Comparison of ENCODE assay signal across 1 cellular context in the genomic region with DNA sequence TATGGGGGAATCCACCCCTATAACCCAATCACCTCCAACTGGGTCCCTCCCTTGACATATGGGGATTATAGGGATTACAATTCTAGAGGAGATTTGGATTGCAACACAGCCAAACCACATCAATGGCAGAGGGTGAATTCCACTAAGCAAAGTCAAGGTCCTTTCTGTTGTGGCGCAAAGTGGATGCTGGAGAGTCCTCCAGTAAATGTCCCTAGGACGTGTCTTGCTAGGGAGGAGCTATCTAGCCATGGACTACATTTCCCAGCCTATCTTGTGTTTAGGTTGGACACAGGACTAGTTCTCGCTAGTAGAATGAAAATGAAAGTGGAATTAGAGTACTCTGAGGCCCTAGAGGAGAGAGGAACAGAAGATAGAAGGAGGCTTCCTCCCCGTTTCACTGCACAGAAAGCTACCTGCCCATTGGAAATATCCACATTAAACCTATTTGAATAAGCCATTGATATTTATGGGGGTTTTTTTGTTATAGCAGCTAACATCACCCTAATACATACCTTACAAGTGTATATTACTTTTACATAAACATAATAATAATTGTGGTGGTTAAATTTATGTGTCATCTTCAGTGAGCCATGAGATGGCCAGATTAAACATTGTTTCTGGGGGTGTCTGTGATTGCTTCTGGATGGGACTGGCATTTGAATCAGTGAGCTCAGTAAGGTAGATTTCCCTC.
TF ChIP-seq lines count a peak whose summit lies in the region.

No MANE protein-coding gene starts in this region.

TF ChIP-seq in HepG2, 621 proteins besides CTCF, POLR2A, EP300 and RAD21 (continued from another document and continues in another):
- TF ChIP-seq, protein P1, sequence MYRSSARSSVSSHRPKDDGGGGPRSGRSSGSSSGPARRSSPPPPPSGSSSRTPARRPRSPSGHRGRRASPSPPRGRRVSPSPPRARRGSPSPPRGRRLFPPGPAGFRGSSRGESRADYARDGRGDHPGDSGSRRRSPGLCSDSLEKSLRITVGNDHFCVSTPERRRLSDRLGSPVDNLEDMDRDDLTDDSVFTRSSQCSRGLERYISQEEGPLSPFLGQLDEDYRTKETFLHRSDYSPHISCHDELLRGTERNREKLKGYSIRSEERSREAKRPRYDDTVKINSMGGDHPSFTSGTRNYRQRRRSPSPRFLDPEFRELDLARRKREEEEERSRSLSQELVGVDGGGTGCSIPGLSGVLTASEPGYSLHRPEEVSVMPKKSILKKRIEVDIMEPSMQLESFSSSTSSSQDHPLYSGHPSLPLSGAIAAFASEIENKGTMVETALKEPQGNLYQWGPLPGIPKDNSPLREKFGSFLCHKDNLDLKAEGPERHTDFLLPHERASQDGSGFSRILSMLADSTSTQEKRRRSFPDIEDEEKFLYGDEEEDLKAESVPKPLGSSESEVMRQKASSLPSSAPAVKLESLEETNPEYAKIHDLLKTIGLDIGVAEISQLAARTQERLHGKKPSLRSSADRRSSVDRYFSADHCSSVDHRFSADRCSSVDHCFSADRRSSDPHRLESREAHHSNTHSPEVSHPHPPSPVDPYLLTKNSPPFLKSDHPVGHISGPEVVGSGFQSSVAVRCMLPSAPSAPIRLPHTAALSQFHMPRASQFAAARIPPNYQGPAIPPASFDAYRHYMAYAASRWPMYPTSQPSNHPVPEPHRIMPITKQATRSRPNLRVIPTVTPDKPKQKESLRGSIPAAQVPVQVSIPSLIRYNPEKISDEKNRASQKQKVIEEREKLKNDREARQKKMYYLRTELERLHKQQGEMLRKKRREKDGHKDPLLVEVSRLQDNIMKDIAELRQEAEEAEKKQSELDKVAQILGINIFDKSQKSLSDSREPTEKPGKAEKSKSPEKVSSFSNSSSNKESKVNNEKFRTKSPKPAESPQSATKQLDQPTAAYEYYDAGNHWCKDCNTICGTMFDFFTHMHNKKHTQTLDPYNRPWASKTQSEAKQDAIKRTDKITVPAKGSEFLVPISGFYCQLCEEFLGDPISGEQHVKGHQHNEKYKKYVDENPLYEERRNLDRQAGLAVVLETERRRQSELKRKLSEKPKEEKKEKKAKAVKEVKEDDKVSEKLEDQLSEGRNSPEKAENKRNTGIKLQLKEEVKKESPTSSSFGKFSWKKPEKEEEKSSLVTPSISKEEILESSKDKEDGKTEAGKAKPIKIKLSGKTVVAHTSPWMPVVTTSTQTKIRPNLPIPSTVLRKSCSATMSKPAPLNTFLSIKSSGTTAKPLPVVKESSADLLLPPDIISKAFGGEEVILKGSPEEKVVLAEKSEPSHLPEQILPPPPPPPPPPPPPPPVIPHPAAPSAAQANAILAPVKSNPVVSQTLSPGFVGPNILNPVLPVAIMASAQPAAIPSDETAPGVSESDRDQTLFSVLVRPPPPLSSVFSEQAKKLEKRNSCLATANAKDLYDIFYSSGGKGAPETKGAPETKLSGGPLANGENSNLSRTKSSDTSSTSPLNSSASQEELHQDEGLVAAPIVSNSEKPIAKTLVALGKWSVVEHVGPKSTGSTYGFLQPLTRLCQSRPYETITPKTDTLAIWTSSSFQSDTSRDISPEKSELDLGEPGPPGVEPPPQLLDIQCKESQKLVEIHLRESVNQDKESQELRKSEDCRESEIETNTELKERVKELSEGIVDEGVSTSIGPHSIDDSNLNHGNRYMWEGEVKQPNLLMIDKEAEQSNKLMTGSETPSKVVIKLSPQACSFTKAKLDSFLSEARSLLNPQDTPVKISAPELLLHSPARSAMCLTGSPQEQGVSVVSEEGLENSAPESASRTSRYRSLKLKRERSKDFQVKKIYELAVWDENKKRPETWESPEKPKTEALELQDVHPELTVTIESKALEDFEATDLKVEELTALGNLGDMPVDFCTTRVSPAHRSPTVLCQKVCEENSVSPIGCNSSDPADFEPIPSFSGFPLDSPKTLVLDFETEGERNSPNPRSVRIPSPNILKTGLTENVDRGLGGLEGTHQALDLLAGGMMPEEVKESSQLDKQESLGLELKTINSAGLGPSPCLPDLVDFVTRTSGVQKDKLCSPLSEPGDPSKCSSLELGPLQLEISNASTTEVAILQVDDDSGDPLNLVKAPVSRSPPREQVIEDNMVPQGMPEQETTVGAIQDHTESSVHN (CRISPR knock-in tag; IDR thresholded peaks at IDR 0.05), result no peak
- TF ChIP-seq ETS1 (CRISPR knock-in tag; IDR thresholded peaks at IDR 0.05) (no peak), ZNF607 (CRISPR knock-in tag; IDR thresholded peaks at IDR 0.05; ENCODE audit: borderline replicate concordance) (no peak), CBFB (CRISPR knock-in tag; IDR thresholded peaks at IDR 0.05) (peak; percentile 99), ZNF18 (CRISPR knock-in tag; IDR thresholded peaks at IDR 0.05; ENCODE audit: insufficient replicate concordance) (no peak), NFIC (IDR thresholded peaks at IDR 0.05; ENCODE audit: low read length) (no peak), ZNF652 (CRISPR knock-in tag; IDR thresholded peaks at IDR 0.05; ENCODE audit: borderline replicate concordance, low read depth) (no peak), NKX3-1 (CRISPR knock-in tag; IDR thresholded peaks at IDR 0.05) (no peak), ZNF12 (CRISPR knock-in tag; IDR thresholded peaks at IDR 0.05) (peak; percentile 98), TIGD3 (CRISPR knock-in tag; IDR thresholded peaks at IDR 0.05; ENCODE audit: borderline replicate concordance) (no peak), FOXA3 (CRISPR knock-in tag; IDR thresholded peaks at IDR 0.05) (peak; percentile 41; the same call in 1 of the 2 replicates), STAT5B (CRISPR knock-in tag; IDR thresholded peaks at IDR 0.05) (no peak), CHCHD3 (CRISPR knock-in tag; IDR thresholded peaks at IDR 0.05) (no peak), EED (CRISPR knock-in tag; IDR thresholded peaks at IDR 0.05) (no peak), ZNF281 (CRISPR knock-in tag; IDR thresholded peaks at IDR 0.05; ENCODE audit: borderline replicate concordance) (no peak), ZNF543 (CRISPR knock-in tag; IDR thresholded peaks at IDR 0.05) (no peak), HMG20A (CRISPR knock-in tag; IDR thresholded peaks at IDR 0.05; ENCODE audit: borderline replicate concordance) (peak; percentile 77), ZNF567 (CRISPR knock-in tag; IDR thresholded peaks at IDR 0.05; ENCODE audit: borderline replicate concordance) (no peak), ZIK1 (CRISPR knock-in tag; IDR thresholded peaks at IDR 0.05; ENCODE audit: borderline replicate concordance, low read depth) (no peak), MBNL3 (CRISPR knock-in tag; conservative IDR thresholded peaks at IDR 0.05) (no peak), FOSL1 (CRISPR knock-in tag; IDR thresholded peaks at IDR 0.05; ENCODE audit: borderline replicate concordance) (no peak), ZBTB21 (CRISPR knock-in tag; IDR thresholded peaks at IDR 0.05) (no peak), ZNF180 (CRISPR knock-in tag; IDR thresholded peaks at IDR 0.05; ENCODE audit: borderline replicate concordance, low read depth) (no peak), MIER3 (CRISPR knock-in tag; IDR thresholded peaks at IDR 0.05; ENCODE audit: borderline replicate concordance) (no peak), GABPB1 (CRISPR knock-in tag; IDR thresholded peaks at IDR 0.05) (no peak), ZNF329 (CRISPR knock-in tag; IDR thresholded peaks at IDR 0.05; ENCODE audit: low read depth) (no peak), ZNF143 (CRISPR knock-in tag; IDR thresholded peaks at IDR 0.05) (peak; percentile 71), ZNF383 (CRISPR knock-in tag; IDR thresholded peaks at IDR 0.05; ENCODE audit: borderline replicate concordance) (no peak), JARID2 (CRISPR knock-in tag; IDR thresholded peaks at IDR 0.05; ENCODE audit: insufficient replicate concordance) (no peak), GATAD2A (CRISPR knock-in tag; IDR thresholded peaks at IDR 0.05) (peak; percentile 58), KDM4B (CRISPR knock-in tag; IDR thresholded peaks at IDR 0.05) (no peak), SKI (IDR thresholded peaks at IDR 0.05; ENCODE audit: partially characterized antibody) (peak; percentile 79)
- TF ChIP-seq, protein P2, sequence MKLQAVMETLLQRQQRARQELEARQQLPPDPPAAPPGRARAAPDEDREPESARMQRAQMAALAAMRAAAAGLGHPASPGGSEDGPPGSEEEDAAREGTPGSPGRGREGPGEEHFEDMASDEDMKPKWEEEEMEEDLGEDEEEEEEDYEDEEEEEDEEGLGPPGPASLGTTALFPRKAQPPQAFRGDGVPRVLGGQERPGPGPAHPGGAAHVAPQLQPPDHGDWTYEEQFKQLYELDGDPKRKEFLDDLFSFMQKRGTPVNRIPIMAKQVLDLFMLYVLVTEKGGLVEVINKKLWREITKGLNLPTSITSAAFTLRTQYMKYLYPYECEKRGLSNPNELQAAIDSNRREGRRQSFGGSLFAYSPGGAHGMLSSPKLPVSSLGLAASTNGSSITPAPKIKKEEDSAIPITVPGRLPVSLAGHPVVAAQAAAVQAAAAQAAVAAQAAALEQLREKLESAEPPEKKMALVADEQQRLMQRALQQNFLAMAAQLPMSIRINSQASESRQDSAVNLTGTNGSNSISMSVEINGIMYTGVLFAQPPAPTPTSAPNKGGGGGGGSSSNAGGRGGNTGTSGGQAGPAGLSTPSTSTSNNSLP (IDR thresholded peaks at IDR 0.05; ENCODE audit: low read depth, low read length), result peak; percentile 77; the same call in 1 of the 2 replicates
- TF ChIP-seq, protein P3, sequence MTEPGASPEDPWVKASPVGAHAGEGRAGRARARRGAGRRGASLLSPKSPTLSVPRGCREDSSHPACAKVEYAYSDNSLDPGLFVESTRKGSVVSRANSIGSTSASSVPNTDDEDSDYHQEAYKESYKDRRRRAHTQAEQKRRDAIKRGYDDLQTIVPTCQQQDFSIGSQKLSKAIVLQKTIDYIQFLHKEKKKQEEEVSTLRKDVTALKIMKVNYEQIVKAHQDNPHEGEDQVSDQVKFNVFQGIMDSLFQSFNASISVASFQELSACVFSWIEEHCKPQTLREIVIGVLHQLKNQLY (CRISPR knock-in tag; IDR thresholded peaks at IDR 0.05), result no peak
- TF ChIP-seq, protein P4, sequence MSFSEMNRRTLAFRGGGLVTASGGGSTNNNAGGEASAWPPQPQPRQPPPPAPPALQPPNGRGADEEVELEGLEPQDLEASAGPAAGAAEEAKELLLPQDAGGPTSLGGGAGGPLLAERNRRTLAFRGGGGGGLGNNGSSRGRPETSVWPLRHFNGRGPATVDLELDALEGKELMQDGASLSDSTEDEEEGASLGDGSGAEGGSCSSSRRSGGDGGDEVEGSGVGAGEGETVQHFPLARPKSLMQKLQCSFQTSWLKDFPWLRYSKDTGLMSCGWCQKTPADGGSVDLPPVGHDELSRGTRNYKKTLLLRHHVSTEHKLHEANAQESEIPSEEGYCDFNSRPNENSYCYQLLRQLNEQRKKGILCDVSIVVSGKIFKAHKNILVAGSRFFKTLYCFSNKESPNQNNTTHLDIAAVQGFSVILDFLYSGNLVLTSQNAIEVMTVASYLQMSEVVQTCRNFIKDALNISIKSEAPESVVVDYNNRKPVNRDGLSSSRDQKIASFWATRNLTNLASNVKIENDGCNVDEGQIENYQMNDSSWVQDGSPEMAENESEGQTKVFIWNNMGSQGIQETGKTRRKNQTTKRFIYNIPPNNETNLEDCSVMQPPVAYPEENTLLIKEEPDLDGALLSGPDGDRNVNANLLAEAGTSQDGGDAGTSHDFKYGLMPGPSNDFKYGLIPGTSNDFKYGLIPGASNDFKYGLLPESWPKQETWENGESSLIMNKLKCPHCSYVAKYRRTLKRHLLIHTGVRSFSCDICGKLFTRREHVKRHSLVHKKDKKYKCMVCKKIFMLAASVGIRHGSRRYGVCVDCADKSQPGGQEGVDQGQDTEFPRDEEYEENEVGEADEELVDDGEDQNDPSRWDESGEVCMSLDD (CRISPR knock-in tag; IDR thresholded peaks at IDR 0.05; ENCODE audit: borderline replicate concordance), result no peak
- TF ChIP-seq, protein P5, sequence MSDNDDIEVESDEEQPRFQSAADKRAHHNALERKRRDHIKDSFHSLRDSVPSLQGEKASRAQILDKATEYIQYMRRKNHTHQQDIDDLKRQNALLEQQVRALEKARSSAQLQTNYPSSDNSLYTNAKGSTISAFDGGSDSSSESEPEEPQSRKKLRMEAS (IDR thresholded peaks at IDR 0.05), result no peak
